ENCODE assay signal across 31 cellular contexts in genomic region chr7:51180092-51180491, GRCh38.
"Had no signal": no experiment of that assay in that cellular context is flagged by ENCODE, and none has a peak within 500 bp of the region (broad histone marks: within the 10 kb centered on the region; RNA-seq: fewer than 3 reads in every experiment).

No MANE protein-coding gene starts in this region.

- H3K27ac ChIP-seq: brain microvascular endothelial cell, KMS-11, Peyer's patch, SJCRH30, SK-N-MC had no signal

- ATAC-seq: activated CD8-positive, alpha-beta memory T cell treated with anti-CD3 and anti-CD28 coated beads, Interleukin-2, amount 10 ng/mL, durations not matched to agents 7 days and 5 days; Right ventricle myocardium inferior; WTC11 had no signal

- H3K4me3 ChIP-seq: Peyer's patch, SJCRH30, SK-N-MC had no signal

- H3K27me3 ChIP-seq: Peyer's patch had no signal

- H3K4me2 ChIP-seq: KMS-11 had no signal

- H3K36me3 ChIP-seq: brain microvascular endothelial cell, SJCRH30 had no signal

- FAIRE-seq: TTC549 had no signal

- H3K4me1 ChIP-seq: Peyer's patch, SJCRH30 had no signal

- DNase-seq: activated CD4-positive, alpha-beta memory T cell treated with anti-CD3 and anti-CD28 coated beads, Interleukin-2, amount 10 ng/mL, durations not matched to agents 7 days and 5 days; activated CD4-positive, alpha-beta T cell treated with anti-CD3 and anti-CD28 coated beads for 4 hours; activated CD4-positive, alpha-beta T cell treated with anti-CD3 and anti-CD28 coated beads, Interleukin-2, amount 50 U/mL, for 1 hour; activated CD4-positive, CD25-positive, alpha-beta regulatory T cell treated with anti-CD3 and anti-CD28 coated beads, Interleukin-2, amount 50 U/mL, for 72 hours; activated CD8-positive, alpha-beta memory T cell treated with anti-CD3 and anti-CD28 coated beads for 24 hours; activated CD8-positive, alpha-beta memory T cell treated with anti-CD3 and anti-CD28 coated beads, Interleukin-2, amount 10 ng/mL, durations not matched to agents 7 days and 5 days; activated CD8-positive, alpha-beta memory T cell treated with anti-CD3 and anti-CD28 coated beads, Interleukin-2, amount 50 U/mL, for 48 hours; activated effector memory CD4-positive, alpha-beta T cell treated with Interleukin-2 at 50 U/mL for 16 hours; activated naive CD4-positive, alpha-beta T cell; activated naive CD4-positive, alpha-beta T cell treated with anti-CD3 and anti-CD28 coated beads, Interleukin-2, amount 50 U/mL, for 16 hours; activated naive CD8-positive, alpha-beta T cell treated with anti-CD3 and anti-CD28 coated beads for 36 hours; activated T-cell treated with anti-CD3 and anti-CD28 coated beads, Interleukin-2, amount 50 U/mL, for 48 hours; amniotic stem cell; aorta; brain microvascular endothelial cell; central memory CD4-positive, alpha-beta T cell; NCI-H1105; NCI-H1436; NCI-H1694 treated with DMSO at 0.1 percent for 48 hours; NCI-H2029; NCI-H345; NCI-H524 treated with DMSO at 0.1 percent for 48 hours; Peyer's patch; RPMI8226; SJCRH30; T1000 had no signal

- H3K9me3 ChIP-seq: Peyer's patch, SJCRH30 had no signal

- H3K9ac ChIP-seq: KMS-11 had no signal
